8 cellular contexts compared by ENCODE assay signal in the genomic region with DNA sequence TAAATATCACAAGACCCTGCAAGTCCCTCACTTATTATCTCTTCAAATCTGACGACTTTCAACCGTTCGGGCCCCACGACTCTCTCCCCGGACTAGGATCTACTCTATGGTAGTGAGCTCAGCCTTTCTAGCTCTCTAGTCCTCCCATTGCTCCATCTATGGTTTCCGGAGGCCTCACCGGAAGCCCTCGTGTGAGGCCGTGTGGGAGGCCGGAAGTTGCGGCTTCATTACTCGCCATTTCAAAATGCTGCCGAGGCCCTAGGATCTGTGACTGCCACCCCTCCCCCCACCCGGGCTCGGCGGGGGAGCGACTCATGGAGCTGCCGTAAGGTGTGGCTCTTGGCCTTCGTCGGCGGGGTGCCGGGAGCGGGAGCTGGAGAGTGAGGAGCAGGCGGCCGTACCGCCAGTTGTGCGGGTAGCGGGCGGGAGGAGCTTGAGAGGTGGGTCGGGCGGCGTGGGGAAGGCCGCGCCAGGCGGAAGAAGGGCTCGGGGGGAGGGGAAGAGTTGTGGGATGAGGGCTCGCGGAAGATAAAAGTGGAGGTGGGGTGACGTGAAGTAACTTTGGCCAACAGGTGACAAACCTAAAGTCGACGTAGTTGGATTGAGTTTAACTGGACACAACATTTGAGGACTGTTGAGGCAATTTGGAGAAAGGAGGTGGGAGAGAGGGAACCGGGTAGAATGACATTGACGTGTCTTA. TPM values are rescaled to one million over a fixed set of nuclear protein-coding genes. Genes with fewer than 3 reads are reported as not detected.
A peak's percentile ranks its signal among the peaks of the same experiment; 100 is the strongest.
DNase-seq lines count a peak whose midpoint lies in the region; ATAC-seq and TF ChIP-seq lines count a peak whose summit lies in the region.

MDM4 (plus strand) TSS at position 227 of the 700 bp plus-strand sequence. CDS start 9,113 bp downstream, outside the sequence.

- H3K9me2 ChIP-seq in hepatocyte (replicated peaks; ENCODE audit: insufficient read depth): no peaks in the 10 kb centered on the region

- peaks cover 18% of the 10 kb centered on the region for H4K20me1 ChIP-seq in hepatocyte (ENCODE audit: insufficient read depth, poor library complexity, severe bottlenecking)

- H3K4me3 ChIP-seq in hepatocyte: peak within 1 kb of the TSS; percentile 68

- H3K9me3 ChIP-seq in hepatocyte (ENCODE audit: low read depth): no peaks in the 10 kb centered on the region

- peak within 1 kb of the TSS; percentile 72 for H2AFZ ChIP-seq in hepatocyte

- peak within 1 kb of the TSS; percentile 97 for H3K27ac ChIP-seq in hepatocyte

- ATAC-seq in GM18517 (IDR thresholded peaks at IDR 0.05; ENCODE audit: unreplicated experiment): peak; percentile 62
- ATAC-seq in HG03045 (IDR thresholded peaks at IDR 0.05; ENCODE audit: unreplicated experiment): peak; percentile 75

- no peak for TF ChIP-seq CTCF in hepatocyte (IDR thresholded peaks at IDR 0.05; ENCODE audit: poor library complexity)

- no peaks in the 10 kb centered on the region for H3K36me3 ChIP-seq in hepatocyte (replicated peaks; ENCODE audit: insufficient read depth, low read depth)

- no peaks in the 10 kb centered on the region for H3K27me3 ChIP-seq in hepatocyte

- H3K4me1 ChIP-seq in hepatocyte (ENCODE audit: insufficient read depth): peaks cover 5% of the 10 kb centered on the region

- peak within 1 kb of the TSS; percentile 79 for H3K4me2 ChIP-seq in hepatocyte

- DNase-seq in NCI-H2081 treated with DMSO at 0.1 percent for 48 hours (lab: John Stamatoyannopoulos, UW) (peak; percentile 92), T1000 (lab: John Stamatoyannopoulos, UW) (peak; percentile 93), astrocyte of the hippocampus (ENCODE audit: low read depth, low spot score) (peak; percentile 98), hepatocyte (ENCODE audit: low spot score) (peak; percentile 96), retina (peak; percentile 97), GM19240 (ENCODE audit: insufficient read length, low spot score) (no peak)

- peaks cover 49% of the 10 kb centered on the region for H3K79me2 ChIP-seq in hepatocyte

- WGBS in hepatocyte (ENCODE audit: low lambda C conversion rate, missing lambda C conversion rate): 2% methylated on average over 33 of the region's 43 CpGs

RNA-seq across cellular contexts. Expression of gene MDM4, which starts in this region (rescaled TPM):
- total RNA-seq in hepatocyte: 42.3 and 47.8 TPM in 2 replicates
- 15.4 and 22.5 TPM in 2 replicates for polyA plus RNA-seq in hepatocyte
